1 cellular context compared by ENCODE assay signal in the genomic region with DNA sequence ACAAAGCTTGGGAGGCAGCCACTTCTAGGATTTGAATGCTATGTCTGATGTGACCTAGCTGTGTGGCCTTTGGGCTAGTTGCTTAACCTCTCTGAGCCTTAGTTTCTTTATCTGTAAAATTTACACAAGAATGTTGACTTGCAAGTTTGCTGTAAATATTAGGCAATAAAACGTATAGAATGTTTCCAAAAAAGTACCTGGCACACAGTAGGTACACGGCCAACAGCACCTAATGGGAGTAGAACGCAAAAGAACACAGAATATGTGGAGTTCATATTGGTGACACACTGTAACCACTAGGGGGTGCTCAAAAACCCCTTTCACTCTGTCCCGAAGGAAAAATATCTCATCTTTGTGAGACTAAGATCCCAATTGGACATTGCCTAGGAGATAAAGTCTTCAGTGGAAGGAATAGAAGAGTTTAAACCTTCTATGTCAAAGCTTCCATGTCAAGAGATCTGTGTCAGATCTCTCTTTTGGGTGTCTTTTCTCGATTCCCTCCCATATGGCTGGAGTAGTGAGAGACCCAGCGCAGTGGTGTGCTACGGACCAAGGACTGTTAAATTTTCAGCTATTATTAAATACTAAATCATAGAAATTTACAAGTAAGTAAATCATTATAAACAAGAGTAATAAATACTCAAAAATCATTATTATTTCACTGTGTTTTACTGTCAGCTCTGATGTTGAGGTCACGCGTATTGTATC.
TF ChIP-seq lines count a peak whose summit lies in the region.

No MANE protein-coding gene starts in this region.

TF ChIP-seq in HepG2, 621 proteins besides CTCF, POLR2A, EP300 and RAD21 (continued from another document):
- TF ChIP-seq, protein P1, sequence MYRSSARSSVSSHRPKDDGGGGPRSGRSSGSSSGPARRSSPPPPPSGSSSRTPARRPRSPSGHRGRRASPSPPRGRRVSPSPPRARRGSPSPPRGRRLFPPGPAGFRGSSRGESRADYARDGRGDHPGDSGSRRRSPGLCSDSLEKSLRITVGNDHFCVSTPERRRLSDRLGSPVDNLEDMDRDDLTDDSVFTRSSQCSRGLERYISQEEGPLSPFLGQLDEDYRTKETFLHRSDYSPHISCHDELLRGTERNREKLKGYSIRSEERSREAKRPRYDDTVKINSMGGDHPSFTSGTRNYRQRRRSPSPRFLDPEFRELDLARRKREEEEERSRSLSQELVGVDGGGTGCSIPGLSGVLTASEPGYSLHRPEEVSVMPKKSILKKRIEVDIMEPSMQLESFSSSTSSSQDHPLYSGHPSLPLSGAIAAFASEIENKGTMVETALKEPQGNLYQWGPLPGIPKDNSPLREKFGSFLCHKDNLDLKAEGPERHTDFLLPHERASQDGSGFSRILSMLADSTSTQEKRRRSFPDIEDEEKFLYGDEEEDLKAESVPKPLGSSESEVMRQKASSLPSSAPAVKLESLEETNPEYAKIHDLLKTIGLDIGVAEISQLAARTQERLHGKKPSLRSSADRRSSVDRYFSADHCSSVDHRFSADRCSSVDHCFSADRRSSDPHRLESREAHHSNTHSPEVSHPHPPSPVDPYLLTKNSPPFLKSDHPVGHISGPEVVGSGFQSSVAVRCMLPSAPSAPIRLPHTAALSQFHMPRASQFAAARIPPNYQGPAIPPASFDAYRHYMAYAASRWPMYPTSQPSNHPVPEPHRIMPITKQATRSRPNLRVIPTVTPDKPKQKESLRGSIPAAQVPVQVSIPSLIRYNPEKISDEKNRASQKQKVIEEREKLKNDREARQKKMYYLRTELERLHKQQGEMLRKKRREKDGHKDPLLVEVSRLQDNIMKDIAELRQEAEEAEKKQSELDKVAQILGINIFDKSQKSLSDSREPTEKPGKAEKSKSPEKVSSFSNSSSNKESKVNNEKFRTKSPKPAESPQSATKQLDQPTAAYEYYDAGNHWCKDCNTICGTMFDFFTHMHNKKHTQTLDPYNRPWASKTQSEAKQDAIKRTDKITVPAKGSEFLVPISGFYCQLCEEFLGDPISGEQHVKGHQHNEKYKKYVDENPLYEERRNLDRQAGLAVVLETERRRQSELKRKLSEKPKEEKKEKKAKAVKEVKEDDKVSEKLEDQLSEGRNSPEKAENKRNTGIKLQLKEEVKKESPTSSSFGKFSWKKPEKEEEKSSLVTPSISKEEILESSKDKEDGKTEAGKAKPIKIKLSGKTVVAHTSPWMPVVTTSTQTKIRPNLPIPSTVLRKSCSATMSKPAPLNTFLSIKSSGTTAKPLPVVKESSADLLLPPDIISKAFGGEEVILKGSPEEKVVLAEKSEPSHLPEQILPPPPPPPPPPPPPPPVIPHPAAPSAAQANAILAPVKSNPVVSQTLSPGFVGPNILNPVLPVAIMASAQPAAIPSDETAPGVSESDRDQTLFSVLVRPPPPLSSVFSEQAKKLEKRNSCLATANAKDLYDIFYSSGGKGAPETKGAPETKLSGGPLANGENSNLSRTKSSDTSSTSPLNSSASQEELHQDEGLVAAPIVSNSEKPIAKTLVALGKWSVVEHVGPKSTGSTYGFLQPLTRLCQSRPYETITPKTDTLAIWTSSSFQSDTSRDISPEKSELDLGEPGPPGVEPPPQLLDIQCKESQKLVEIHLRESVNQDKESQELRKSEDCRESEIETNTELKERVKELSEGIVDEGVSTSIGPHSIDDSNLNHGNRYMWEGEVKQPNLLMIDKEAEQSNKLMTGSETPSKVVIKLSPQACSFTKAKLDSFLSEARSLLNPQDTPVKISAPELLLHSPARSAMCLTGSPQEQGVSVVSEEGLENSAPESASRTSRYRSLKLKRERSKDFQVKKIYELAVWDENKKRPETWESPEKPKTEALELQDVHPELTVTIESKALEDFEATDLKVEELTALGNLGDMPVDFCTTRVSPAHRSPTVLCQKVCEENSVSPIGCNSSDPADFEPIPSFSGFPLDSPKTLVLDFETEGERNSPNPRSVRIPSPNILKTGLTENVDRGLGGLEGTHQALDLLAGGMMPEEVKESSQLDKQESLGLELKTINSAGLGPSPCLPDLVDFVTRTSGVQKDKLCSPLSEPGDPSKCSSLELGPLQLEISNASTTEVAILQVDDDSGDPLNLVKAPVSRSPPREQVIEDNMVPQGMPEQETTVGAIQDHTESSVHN (CRISPR knock-in tag; IDR thresholded peaks at IDR 0.05) = no peak
- TF ChIP-seq, protein P2, sequence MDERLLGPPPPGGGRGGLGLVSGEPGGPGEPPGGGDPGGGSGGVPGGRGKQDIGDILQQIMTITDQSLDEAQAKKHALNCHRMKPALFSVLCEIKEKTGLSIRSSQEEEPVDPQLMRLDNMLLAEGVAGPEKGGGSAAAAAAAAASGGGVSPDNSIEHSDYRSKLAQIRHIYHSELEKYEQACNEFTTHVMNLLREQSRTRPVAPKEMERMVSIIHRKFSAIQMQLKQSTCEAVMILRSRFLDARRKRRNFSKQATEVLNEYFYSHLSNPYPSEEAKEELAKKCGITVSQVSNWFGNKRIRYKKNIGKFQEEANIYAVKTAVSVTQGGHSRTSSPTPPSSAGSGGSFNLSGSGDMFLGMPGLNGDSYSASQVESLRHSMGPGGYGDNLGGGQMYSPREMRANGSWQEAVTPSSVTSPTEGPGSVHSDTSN (CRISPR knock-in tag; IDR thresholded peaks at IDR 0.05) = no peak
- no peak for TF ChIP-seq NRL (CRISPR knock-in tag; IDR thresholded peaks at IDR 0.05; ENCODE audit: borderline replicate concordance)
- no peak for TF ChIP-seq NFE2 (CRISPR knock-in tag; IDR thresholded peaks at IDR 0.05)
- TF ChIP-seq ZNF615 (CRISPR knock-in tag; IDR thresholded peaks at IDR 0.05; ENCODE audit: borderline replicate concordance) = no peak
- peak; percentile 46 for TF ChIP-seq SMC3 (IDR thresholded peaks at IDR 0.05; ENCODE audit: low read length)
- no peak for TF ChIP-seq PAF1 (CRISPR knock-in tag; IDR thresholded peaks at IDR 0.05)
- no peak for TF ChIP-seq EZH2 (conservative IDR thresholded peaks at IDR 0.05; ENCODE audit: low read depth, low read length)
- TF ChIP-seq, protein P3, sequence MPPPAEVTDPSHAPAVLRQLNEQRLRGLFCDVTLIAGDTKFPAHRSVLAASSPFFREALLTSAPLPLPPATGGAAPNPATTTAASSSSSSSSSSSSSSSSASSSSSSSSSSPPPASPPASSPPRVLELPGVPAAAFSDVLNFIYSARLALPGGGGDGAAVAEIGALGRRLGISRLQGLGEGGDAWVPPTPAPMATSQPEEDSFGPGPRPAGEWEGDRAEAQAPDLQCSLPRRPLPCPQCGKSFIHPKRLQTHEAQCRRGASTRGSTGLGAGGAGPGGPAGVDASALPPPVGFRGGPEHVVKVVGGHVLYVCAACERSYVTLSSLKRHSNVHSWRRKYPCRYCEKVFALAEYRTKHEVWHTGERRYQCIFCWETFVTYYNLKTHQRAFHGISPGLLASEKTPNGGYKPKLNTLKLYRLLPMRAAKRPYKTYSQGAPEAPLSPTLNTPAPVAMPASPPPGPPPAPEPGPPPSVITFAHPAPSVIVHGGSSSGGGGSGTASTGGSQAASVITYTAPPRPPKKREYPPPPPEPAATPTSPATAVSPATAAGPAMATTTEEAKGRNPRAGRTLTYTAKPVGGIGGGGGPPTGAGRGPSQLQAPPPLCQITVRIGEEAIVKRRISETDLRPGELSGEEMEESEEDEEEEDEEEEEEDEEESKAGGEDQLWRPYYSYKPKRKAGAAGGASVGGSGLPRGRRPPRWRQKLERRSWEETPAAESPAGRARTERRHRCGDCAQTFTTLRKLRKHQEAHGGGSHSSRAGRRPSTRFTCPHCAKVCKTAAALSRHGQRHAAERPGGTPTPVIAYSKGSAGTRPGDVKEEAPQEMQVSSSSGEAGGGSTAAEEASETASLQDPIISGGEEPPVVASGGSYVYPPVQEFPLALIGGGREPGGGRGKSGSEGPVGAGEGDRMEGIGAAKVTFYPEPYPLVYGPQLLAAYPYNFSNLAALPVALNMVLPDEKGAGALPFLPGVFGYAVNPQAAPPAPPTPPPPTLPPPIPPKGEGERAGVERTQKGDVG (CRISPR knock-in tag; IDR thresholded peaks at IDR 0.05; ENCODE audit: borderline replicate concordance) = no peak
- TF ChIP-seq, protein P4, sequence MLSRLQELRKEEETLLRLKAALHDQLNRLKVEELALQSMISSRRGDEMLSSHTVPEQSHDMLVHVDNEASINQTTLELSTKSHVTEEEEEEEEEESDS (CRISPR knock-in tag; IDR thresholded peaks at IDR 0.05; ENCODE audit: borderline replicate concordance) = no peak
- TF ChIP-seq, protein P5, sequence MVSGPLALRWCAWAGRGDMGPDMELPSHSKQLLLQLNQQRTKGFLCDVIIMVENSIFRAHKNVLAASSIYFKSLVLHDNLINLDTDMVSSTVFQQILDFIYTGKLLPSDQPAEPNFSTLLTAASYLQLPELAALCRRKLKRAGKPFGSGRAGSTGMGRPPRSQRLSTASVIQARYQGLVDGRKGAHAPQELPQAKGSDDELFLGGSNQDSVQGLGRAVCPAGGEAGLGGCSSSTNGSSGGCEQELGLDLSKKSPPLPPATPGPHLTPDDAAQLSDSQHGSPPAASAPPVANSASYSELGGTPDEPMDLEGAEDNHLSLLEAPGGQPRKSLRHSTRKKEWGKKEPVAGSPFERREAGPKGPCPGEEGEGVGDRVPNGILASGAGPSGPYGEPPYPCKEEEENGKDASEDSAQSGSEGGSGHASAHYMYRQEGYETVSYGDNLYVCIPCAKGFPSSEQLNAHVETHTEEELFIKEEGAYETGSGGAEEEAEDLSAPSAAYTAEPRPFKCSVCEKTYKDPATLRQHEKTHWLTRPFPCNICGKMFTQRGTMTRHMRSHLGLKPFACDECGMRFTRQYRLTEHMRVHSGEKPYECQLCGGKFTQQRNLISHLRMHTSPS (CRISPR knock-in tag; IDR thresholded peaks at IDR 0.05; ENCODE audit: low read depth) = no peak
- no peak for TF ChIP-seq ZFP82 (CRISPR knock-in tag; IDR thresholded peaks at IDR 0.05; ENCODE audit: borderline replicate concordance)
- TF ChIP-seq, protein P6, sequence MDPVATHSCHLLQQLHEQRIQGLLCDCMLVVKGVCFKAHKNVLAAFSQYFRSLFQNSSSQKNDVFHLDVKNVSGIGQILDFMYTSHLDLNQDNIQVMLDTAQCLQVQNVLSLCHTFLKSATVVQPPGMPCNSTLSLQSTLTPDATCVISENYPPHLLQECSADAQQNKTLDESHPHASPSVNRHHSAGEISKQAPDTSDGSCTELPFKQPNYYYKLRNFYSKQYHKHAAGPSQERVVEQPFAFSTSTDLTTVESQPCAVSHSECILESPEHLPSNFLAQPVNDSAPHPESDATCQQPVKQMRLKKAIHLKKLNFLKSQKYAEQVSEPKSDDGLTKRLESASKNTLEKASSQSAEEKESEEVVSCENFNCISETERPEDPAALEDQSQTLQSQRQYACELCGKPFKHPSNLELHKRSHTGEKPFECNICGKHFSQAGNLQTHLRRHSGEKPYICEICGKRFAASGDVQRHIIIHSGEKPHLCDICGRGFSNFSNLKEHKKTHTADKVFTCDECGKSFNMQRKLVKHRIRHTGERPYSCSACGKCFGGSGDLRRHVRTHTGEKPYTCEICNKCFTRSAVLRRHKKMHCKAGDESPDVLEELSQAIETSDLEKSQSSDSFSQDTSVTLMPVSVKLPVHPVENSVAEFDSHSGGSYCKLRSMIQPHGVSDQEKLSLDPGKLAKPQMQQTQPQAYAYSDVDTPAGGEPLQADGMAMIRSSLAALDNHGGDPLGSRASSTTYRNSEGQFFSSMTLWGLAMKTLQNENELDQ (CRISPR knock-in tag; IDR thresholded peaks at IDR 0.05; ENCODE audit: borderline replicate concordance) = no peak
- no peak for TF ChIP-seq ZBTB7A (CRISPR knock-in tag; IDR thresholded peaks at IDR 0.05)
- no peak for TF ChIP-seq RBAK (CRISPR knock-in tag; IDR thresholded peaks at IDR 0.05)
- TF ChIP-seq, protein P7, sequence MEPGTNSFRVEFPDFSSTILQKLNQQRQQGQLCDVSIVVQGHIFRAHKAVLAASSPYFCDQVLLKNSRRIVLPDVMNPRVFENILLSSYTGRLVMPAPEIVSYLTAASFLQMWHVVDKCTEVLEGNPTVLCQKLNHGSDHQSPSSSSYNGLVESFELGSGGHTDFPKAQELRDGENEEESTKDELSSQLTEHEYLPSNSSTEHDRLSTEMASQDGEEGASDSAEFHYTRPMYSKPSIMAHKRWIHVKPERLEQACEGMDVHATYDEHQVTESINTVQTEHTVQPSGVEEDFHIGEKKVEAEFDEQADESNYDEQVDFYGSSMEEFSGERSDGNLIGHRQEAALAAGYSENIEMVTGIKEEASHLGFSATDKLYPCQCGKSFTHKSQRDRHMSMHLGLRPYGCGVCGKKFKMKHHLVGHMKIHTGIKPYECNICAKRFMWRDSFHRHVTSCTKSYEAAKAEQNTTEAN (CRISPR knock-in tag; conservative IDR thresholded peaks at IDR 0.05) = no peak
- TF ChIP-seq, protein P8, sequence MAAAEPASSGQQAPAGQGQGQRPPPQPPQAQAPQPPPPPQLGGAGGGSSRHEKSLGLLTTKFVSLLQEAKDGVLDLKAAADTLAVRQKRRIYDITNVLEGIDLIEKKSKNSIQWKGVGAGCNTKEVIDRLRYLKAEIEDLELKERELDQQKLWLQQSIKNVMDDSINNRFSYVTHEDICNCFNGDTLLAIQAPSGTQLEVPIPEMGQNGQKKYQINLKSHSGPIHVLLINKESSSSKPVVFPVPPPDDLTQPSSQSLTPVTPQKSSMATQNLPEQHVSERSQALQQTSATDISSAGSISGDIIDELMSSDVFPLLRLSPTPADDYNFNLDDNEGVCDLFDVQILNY (CRISPR knock-in tag; conservative IDR thresholded peaks at IDR 0.05) = no peak
- no peak for TF ChIP-seq MXI1 (IDR thresholded peaks at IDR 0.05; ENCODE audit: borderline replicate concordance, low read depth, low read length)
- no peak for TF ChIP-seq SMARCC2 (IDR thresholded peaks at IDR 0.05)
- TF ChIP-seq ZNF101 (CRISPR knock-in tag; IDR thresholded peaks at IDR 0.05; ENCODE audit: borderline replicate concordance, low read depth) = no peak
- TF ChIP-seq ZC3H4 (CRISPR knock-in tag; IDR thresholded peaks at IDR 0.05; ENCODE audit: borderline replicate concordance) = no peak
- TF ChIP-seq ZKSCAN1 (IDR thresholded peaks at IDR 0.05; ENCODE audit: low read length) = peak; percentile 98
- TF ChIP-seq, protein P9, sequence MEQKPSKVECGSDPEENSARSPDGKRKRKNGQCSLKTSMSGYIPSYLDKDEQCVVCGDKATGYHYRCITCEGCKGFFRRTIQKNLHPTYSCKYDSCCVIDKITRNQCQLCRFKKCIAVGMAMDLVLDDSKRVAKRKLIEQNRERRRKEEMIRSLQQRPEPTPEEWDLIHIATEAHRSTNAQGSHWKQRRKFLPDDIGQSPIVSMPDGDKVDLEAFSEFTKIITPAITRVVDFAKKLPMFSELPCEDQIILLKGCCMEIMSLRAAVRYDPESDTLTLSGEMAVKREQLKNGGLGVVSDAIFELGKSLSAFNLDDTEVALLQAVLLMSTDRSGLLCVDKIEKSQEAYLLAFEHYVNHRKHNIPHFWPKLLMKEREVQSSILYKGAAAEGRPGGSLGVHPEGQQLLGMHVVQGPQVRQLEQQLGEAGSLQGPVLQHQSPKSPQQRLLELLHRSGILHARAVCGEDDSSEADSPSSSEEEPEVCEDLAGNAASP (CRISPR knock-in tag; IDR thresholded peaks at IDR 0.05; ENCODE audit: borderline replicate concordance) = no peak
- no peak for TF ChIP-seq PRPF4 (IDR thresholded peaks at IDR 0.05; ENCODE audit: low read depth, low read length, poor library complexity, severe bottlenecking)
- TF ChIP-seq ZBTB42 (CRISPR knock-in tag; IDR thresholded peaks at IDR 0.05) = no peak
- TF ChIP-seq STAG1 (CRISPR knock-in tag; IDR thresholded peaks at IDR 0.05) = peak; percentile 73
- no peak for TF ChIP-seq HHEX (CRISPR knock-in tag; IDR thresholded peaks at IDR 0.05)
